Comparison of ENCODE assay signal across 22 cellular contexts in the genomic region with DNA sequence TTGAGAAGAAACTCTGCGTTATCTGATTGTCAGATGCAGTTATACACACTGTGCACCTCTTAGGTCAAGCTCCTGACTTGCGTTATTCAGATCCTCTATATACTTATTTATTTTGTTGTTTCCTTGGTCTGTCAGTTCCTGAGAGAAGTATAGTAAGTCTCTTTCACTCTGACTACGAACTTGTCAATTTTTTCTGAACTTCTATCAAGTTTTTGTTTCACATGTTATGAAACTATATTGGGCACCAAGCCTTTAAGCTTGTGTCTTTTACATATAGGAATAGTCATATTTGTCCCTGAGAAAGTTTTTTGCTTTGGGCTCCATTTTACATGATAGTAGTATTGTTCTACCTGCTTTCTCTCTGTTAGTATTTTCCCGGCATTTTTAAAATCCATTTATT. TPM values are rescaled to one million over a fixed set of nuclear protein-coding genes. Genes with fewer than 3 reads are reported as not detected.
"Had no signal": no experiment of that assay in that cellular context is flagged by ENCODE, and none has a peak within 500 bp of the region (broad histone marks: within the 10 kb centered on the region; RNA-seq: fewer than 3 reads in every experiment).

No MANE protein-coding gene starts in this region.

- H3K4me3 Mint-ChIP-seq: activated naive CD8-positive, alpha-beta T cell treated with anti-CD3 and anti-CD28 coated beads, Interleukin-2, amount 10 ng/mL, durations not matched to agents 7 days and 5 days; dendritic cell treated with granulocyte-macrophage colony-stimulating factor and Interleukin-4, amounts not matched to agents 40 ng/mL and 50 ng/mL, for 4 days; immature natural killer cell; stimulated activated naive B cell treated with anti-CD40 and anti-IgM and Interleukin-4, amounts not matched to agents 10 μg/mL and 1 μg/mL and 100 μg/mL, for 72 hours had no signal

- H3K4me1 Mint-ChIP-seq: immature natural killer cell; stimulated activated naive B cell treated with anti-CD40 and anti-IgM and Interleukin-4, amounts not matched to agents 10 μg/mL and 1 μg/mL and 100 μg/mL, for 72 hours had no signal

- FAIRE-seq: endothelial cell of umbilical vein had no signal

- H3K27ac Mint-ChIP-seq: activated naive CD8-positive, alpha-beta T cell treated with anti-CD3 and anti-CD28 coated beads, Interleukin-2, amount 10 ng/mL, durations not matched to agents 7 days and 5 days; dendritic cell treated with granulocyte-macrophage colony-stimulating factor and Interleukin-4, amounts not matched to agents 40 ng/mL and 50 ng/mL, for 4 days; immature natural killer cell; stimulated activated naive B cell treated with anti-CD40 and anti-IgM and Interleukin-4, amounts not matched to agents 10 μg/mL and 1 μg/mL and 100 μg/mL, for 72 hours had no signal

- ATAC-seq: activated CD4-positive, CD25-positive, alpha-beta regulatory T cell treated with anti-CD3 and anti-CD28 coated beads, Interleukin-2, amount 50 U/mL, for 24 hours; heart right ventricle; left ventricle myocardium superior; stimulated activated naive B cell treated with anti-CD40 and anti-IgM and Interleukin-4, amounts not matched to agents 10 μg/mL and 1 μg/mL and 100 μg/mL, for 72 hours; upper lobe of right lung had no signal

- DNase-seq: activated CD8-positive, alpha-beta memory T cell treated with anti-CD3 and anti-CD28 coated beads for 24 hours; activated naive CD4-positive, alpha-beta T cell; activated naive CD8-positive, alpha-beta T cell treated with anti-CD3 and anti-CD28 coated beads, Interleukin-2, amount 10 ng/mL, durations not matched to agents 7 days and 5 days; amygdala; effector CD8-positive, alpha-beta T cell; esophagus squamous epithelium; heart right ventricle; immature natural killer cell; kidney glomerular epithelial cell; left ventricle myocardium superior; occipital lobe; posterior cingulate gyrus; retina; spleen; stimulated activated CD4-positive, alpha-beta T cell treated with anti-CD3 and anti-CD28 coated beads, Interleukin-4, amount 100 ng/mL, for 4 hours; stimulated activated naive B cell treated with anti-CD40 and anti-IgM and Interleukin-4, amounts not matched to agents 10 μg/mL and 1 μg/mL and 100 μg/mL, for 72 hours; upper lobe of right lung had no signal

- H3K9me3 Mint-ChIP-seq: activated naive CD8-positive, alpha-beta T cell treated with anti-CD3 and anti-CD28 coated beads, Interleukin-2, amount 10 ng/mL, durations not matched to agents 7 days and 5 days; dendritic cell treated with granulocyte-macrophage colony-stimulating factor and Interleukin-4, amounts not matched to agents 40 ng/mL and 50 ng/mL, for 4 days; immature natural killer cell; stimulated activated naive B cell treated with anti-CD40 and anti-IgM and Interleukin-4, amounts not matched to agents 10 μg/mL and 1 μg/mL and 100 μg/mL, for 72 hours had no signal

- H3K27me3 Mint-ChIP-seq: stimulated activated naive B cell treated with anti-CD40 and anti-IgM and Interleukin-4, amounts not matched to agents 10 μg/mL and 1 μg/mL and 100 μg/mL, for 72 hours had no signal

- H3K36me3 Mint-ChIP-seq: stimulated activated naive B cell treated with anti-CD40 and anti-IgM and Interleukin-4, amounts not matched to agents 10 μg/mL and 1 μg/mL and 100 μg/mL, for 72 hours had no signal

RNA-seq across cellular contexts. Expression of a gene that starts 35.5 kb away (rescaled TPM):
- total RNA-seq: activated naive CD8-positive, alpha-beta T cell treated with anti-CD3 and anti-CD28 coated beads, Interleukin-2, amount 10 ng/mL, durations not matched to agents 7 days and 5 days; chondrocyte; endothelial cell of umbilical vein; esophagus squamous epithelium; heart right ventricle; left ventricle myocardium superior; occipital lobe; spleen had no signal

RNA-seq across cellular contexts. Expression of a gene that starts 44.1 kb away (rescaled TPM):
- total RNA-seq: activated naive CD8-positive, alpha-beta T cell treated with anti-CD3 and anti-CD28 coated beads, Interleukin-2, amount 10 ng/mL, durations not matched to agents 7 days and 5 days; cardiac muscle cell; chondrocyte; endothelial cell of umbilical vein; esophagus squamous epithelium; heart right ventricle; left ventricle myocardium superior; spleen; upper lobe of right lung had no signal
